ENCODE assay signal across 9 cellular contexts in genomic region chr17:62628845-62629555, GRCh38. TPM values are rescaled to one million over a fixed set of nuclear protein-coding genes. Genes with fewer than 3 reads are reported as not detected.
DNase-seq lines count a peak whose midpoint lies in the region; ATAC-seq, FAIRE-seq and TF ChIP-seq lines count a peak whose summit lies in the region.
"Had no signal": no experiment of that assay in that cellular context is flagged by ENCODE, and none has a peak within 500 bp of the region (broad histone marks: within the 10 kb centered on the region; RNA-seq: fewer than 3 reads in every experiment).

No MANE protein-coding gene starts in this region.

- no peak for DNase-seq in activated CD4-positive, alpha-beta T cell treated with anti-CD3 and anti-CD28 coated beads, Interleukin-2, amount 10 ng/mL, durations not matched to agents 7 days and 5 days
- DNase-seq in activated CD4-positive, alpha-beta T cell treated with anti-CD3 and anti-CD28 coated beads, Interleukin-2, amount 50 U/mL, for 1 hour = no peak
- DNase-seq in astrocyte of the hippocampus (ENCODE audit: low read depth, low spot score) = peak; percentile 83
- peak; percentile 56 for DNase-seq in iris pigment epithelial cell (ENCODE audit: low read depth)
- DNase-seq in tibial nerve (ENCODE audit: low spot score in 2 of 2) = no peak
- DNase-seq in frontal cortex (ENCODE audit: low spot score in 2 of 2) = no peak
- no peak for DNase-seq in NCI-H524 treated with DMSO at 0.1 percent for 48 hours (lab: John Stamatoyannopoulos, UW)
- DNase-seq: KG1 had no signal

- H3K27ac Mint-ChIP-seq in activated CD4-positive, alpha-beta T cell treated with anti-CD3 and anti-CD28 coated beads, Interleukin-2, amount 10 ng/mL, durations not matched to agents 7 days and 5 days = no peak overlapping the region

- no peaks in the 10 kb centered on the region for H3K9me3 ChIP-seq in tibial nerve

- H3K4me1 Mint-ChIP-seq in activated CD4-positive, alpha-beta T cell treated with anti-CD3 and anti-CD28 coated beads, Interleukin-2, amount 10 ng/mL, durations not matched to agents 7 days and 5 days = peaks cover 9% of the 10 kb centered on the region

- H3K27me3 Mint-ChIP-seq in activated CD4-positive, alpha-beta T cell treated with anti-CD3 and anti-CD28 coated beads, Interleukin-2, amount 10 ng/mL, durations not matched to agents 7 days and 5 days = peaks cover 22% of the 10 kb centered on the region

- no peak for TF ChIP-seq POLR2A in tibial nerve (IDR thresholded peaks at IDR 0.05)

- no peak for FAIRE-seq in frontal cortex (lab: Jason Lieb, UNC)

- peaks cover 0 to 9% (median 0%) of the 10 kb centered on the region in 3 donors for H3K36me3 ChIP-seq in tibial nerve

- H3K4me1 ChIP-seq in tibial nerve = peaks cover 0 to 51% (median 6%) of the 10 kb centered on the region in 4 donors

- H3K9me3 Mint-ChIP-seq in activated CD4-positive, alpha-beta T cell treated with anti-CD3 and anti-CD28 coated beads, Interleukin-2, amount 10 ng/mL, durations not matched to agents 7 days and 5 days = no peaks in the 10 kb centered on the region

- peak overlapping the region in 3 of 4 donors; percentile 72 to 89 (median 85) for H3K27ac ChIP-seq in tibial nerve

- no peak for TF ChIP-seq EP300 in tibial nerve (IDR thresholded peaks at IDR 0.05)

- CTCF ChIA-PET in activated CD4-positive, alpha-beta T cell treated with anti-CD3 and anti-CD28 coated beads, Interleukin-2, amount 10 ng/mL, durations not matched to agents 7 days and 5 days (lab: Charles Lee) = interaction anchor here (1.4 kb wide), 1 partner anchor 11 kb away, joined by 3 read pairs; no protein-coding TSS in a partner anchor

- H3K36me3 Mint-ChIP-seq in activated CD4-positive, alpha-beta T cell treated with anti-CD3 and anti-CD28 coated beads, Interleukin-2, amount 10 ng/mL, durations not matched to agents 7 days and 5 days (ENCODE audit: low read depth) = peaks cover 4% of the 10 kb centered on the region

- H3K27me3 ChIP-seq in tibial nerve = peaks cover 0 to 20% of the 10 kb centered on the region in 2 donors

- POLR2A ChIA-PET in activated CD4-positive, alpha-beta T cell treated with anti-CD3 and anti-CD28 coated beads, Interleukin-2, amount 10 ng/mL, durations not matched to agents 7 days and 5 days (lab: Charles Lee) = no interaction called here

- H3K4me3 ChIP-seq in tibial nerve = peak overlapping the region in 3 of 4 donors; percentile 49 to 78 (median 51)

- peak overlapping the region; percentile 81 for H3K4me3 Mint-ChIP-seq in activated CD4-positive, alpha-beta T cell treated with anti-CD3 and anti-CD28 coated beads, Interleukin-2, amount 10 ng/mL, durations not matched to agents 7 days and 5 days

- TF ChIP-seq CTCF in tibial nerve (IDR thresholded peaks at IDR 0.05) = no peak

- no peak for ATAC-seq in HG02759 (IDR thresholded peaks at IDR 0.05; ENCODE audit: unreplicated experiment)

- 37 to 40% methylated on average over 15 to 18 of the region's 18 CpGs for WGBS in tibial nerve, 2 donors

RNA-seq across cellular contexts. Expression of gene MRC2, which starts 1.5 kb away (rescaled TPM):
- total RNA-seq in activated CD4-positive, alpha-beta T cell treated with anti-CD3 and anti-CD28 coated beads, Interleukin-2, amount 10 ng/mL, durations not matched to agents 7 days and 5 days = 1 to 10 TPM; 4.0 TPM
- total RNA-seq in tibial nerve = 100 to 1,000 TPM in 1 of 4 donors, 10 to 100 TPM in 3; 51.9 to 117 (median 78.0) TPM
- 13.5 TPM for total RNA-seq in frontal cortex

Comparison
In these comparisons a context has a peak if more than half of its experiments do, and no peak if none do; other contexts are left out.
1. DNase-seq: peak in astrocyte of the hippocampus (single experiment) and iris pigment epithelial cell (single experiment); none in activated CD4-positive, alpha-beta T cell treated with anti-CD3 and anti-CD28 coated beads, Interleukin-2, amount 10 ng/mL, durations not matched to agents 7 days and 5 days (single experiment), activated CD4-positive, alpha-beta T cell treated with anti-CD3 and anti-CD28 coated beads, Interleukin-2, amount 50 U/mL, for 1 hour (single experiment), tibial nerve (0 of 2), frontal cortex (0 of 2) and NCI-H524 treated with DMSO at 0.1 percent for 48 hours (single experiment).